25 cellular contexts compared by ENCODE assay signal in genomic region chr5:135215617-135215995, GRCh38.
DNase-seq lines count a peak whose midpoint lies in the region; ATAC-seq, FAIRE-seq and TF ChIP-seq lines count a peak whose summit lies in the region.
"Had no signal": no experiment of that assay in that cellular context is flagged by ENCODE, and none has a peak within 500 bp of the region (broad histone marks: within the 10 kb centered on the region; RNA-seq: fewer than 3 reads in every experiment).

No MANE protein-coding gene starts in this region.

- no peak overlapping the region for H3K4me3 Mint-ChIP-seq in osteocyte (ENCODE audit: unreplicated experiment)
- H3K4me3 Mint-ChIP-seq: stimulated activated naive CD8-positive, alpha-beta T cell treated with anti-CD3 and anti-CD28 coated beads, Interleukin-15, Interleukin-2, amounts not matched to agents 100 ng/mL and 50 ng/mL, for 24 hours had no signal

- H3K9me3 Mint-ChIP-seq in osteocyte (ENCODE audit: unreplicated experiment): no peaks in the 10 kb centered on the region
- H3K9me3 Mint-ChIP-seq: stimulated activated naive CD8-positive, alpha-beta T cell treated with anti-CD3 and anti-CD28 coated beads, Interleukin-15, Interleukin-2, amounts not matched to agents 100 ng/mL and 50 ng/mL, for 24 hours had no signal

- H3K4me3 ChIP-seq in A549 (no peak overlapping the region), gastrocnemius medialis (no peak overlapping the region)
- H3K4me3 ChIP-seq: pancreas, smooth muscle cell, thyroid gland had no signal

- H3K27ac Mint-ChIP-seq in osteocyte (ENCODE audit: unreplicated experiment): no peak overlapping the region
- H3K27ac Mint-ChIP-seq: stimulated activated naive CD8-positive, alpha-beta T cell treated with anti-CD3 and anti-CD28 coated beads, Interleukin-15, Interleukin-2, amounts not matched to agents 100 ng/mL and 50 ng/mL, for 24 hours had no signal

- no peak overlapping the region for H3K4me2 ChIP-seq in A549
- H3K4me2 ChIP-seq: smooth muscle cell had no signal

- H3K36me3 Mint-ChIP-seq in osteocyte (ENCODE audit: unreplicated experiment): no peaks in the 10 kb centered on the region

- H3K36me3 ChIP-seq in gastrocnemius medialis: no peaks in the 10 kb centered on the region
- H3K36me3 ChIP-seq: BE2C, pancreas, thyroid gland had no signal

- intact Hi-C loops in gastrocnemius medialis (cut with DNase I; ENCODE audit: low total_unique reads): no loop called here

- in situ Hi-C loops in gastrocnemius medialis (cut with MboI; ENCODE audit: low sequenced_read_pairs in 4 of 4): no loop called here

- no peak for DNase-seq in A549 (ENCODE audit: low read depth in 1 of 2, low spot score in 1 of 2)
- no peak for DNase-seq in HTR-8/SVneo (ENCODE audit: insufficient read length, low spot score)
- peak; percentile 68 for DNase-seq in osteocyte (ENCODE audit: extremely low spot score, unreplicated experiment)
- no peak for DNase-seq in left lobe of liver (ENCODE audit: low spot score)
- DNase-seq in caudate nucleus (lab: John Stamatoyannopoulos, UW): no peak
- DNase-seq in gastrocnemius medialis: no peak
- DNase-seq: ACHN; activated CD4-positive, alpha-beta T cell treated with anti-CD3 and anti-CD28 coated beads, Interleukin-2, amount 50 U/mL, for 48 hours; BE2C; central memory CD4-positive, alpha-beta T cell; NCI-H146; NCI-H345; NCI-H748 treated with DMSO at 0.1 percent for 48 hours; pancreas; right cardiac atrium; SHP77; stimulated activated CD4-positive, alpha-beta T cell treated with anti-CD3 and anti-CD28 coated beads, Interleukin-1b, Interleukin-23, amount 100 ng/mL, for 48 hours; thyroid gland had no signal

- FAIRE-seq in A549 (lab: Jason Lieb, UNC) (no peak), HTR-8/SVneo (lab: Jason Lieb, UNC) (peak; percentile 23)
- FAIRE-seq: frontal cortex, GM12891, pancreas had no signal

- H3K27ac ChIP-seq in A549: peak overlapping the region in 1 of 2 experiments; percentile 43; a peak in 1 of 6 replicates
- H3K27ac ChIP-seq in caudate nucleus (ENCODE audit: low read depth, low read length): no peak overlapping the region
- H3K27ac ChIP-seq in gastrocnemius medialis: no peak overlapping the region
- H3K27ac ChIP-seq: pancreas, thyroid gland had no signal

- CTCF ChIA-PET in A549 (lab: Yijun Ruan, JAX): interaction anchor here (1.5 kb wide), 1 partner anchor 12 kb away, joined by 4 read pairs; no protein-coding TSS in a partner anchor

- no peaks in the 10 kb centered on the region for H3K4me1 Mint-ChIP-seq in osteocyte (ENCODE audit: unreplicated experiment)

- POLR2A ChIA-PET in A549 (lab: Yijun Ruan, JAX): no interaction called here

- H3K27me3 Mint-ChIP-seq in osteocyte (ENCODE audit: unreplicated experiment): peaks cover 14% of the 10 kb centered on the region
- H3K27me3 Mint-ChIP-seq: stimulated activated naive CD8-positive, alpha-beta T cell treated with anti-CD3 and anti-CD28 coated beads, Interleukin-15, Interleukin-2, amounts not matched to agents 100 ng/mL and 50 ng/mL, for 24 hours had no signal

- no peak for TF ChIP-seq RAD21 in A549 (conservative IDR thresholded peaks at IDR 0.05 in 1 of 2, IDR thresholded peaks at IDR 0.05 in 1 of 2)

- TF ChIP-seq POLR2A in A549 (IDR thresholded peaks at IDR 0.05; ENCODE audit: low read length): no peak
- no peak for TF ChIP-seq POLR2A in gastrocnemius medialis (IDR thresholded peaks at IDR 0.05)

- H3K4me1 ChIP-seq in A549 (no peaks in the 10 kb centered on the region), gastrocnemius medialis (peaks cover 20 to 41% of the 10 kb centered on the region in 2 donors)
- H3K4me1 ChIP-seq: BE2C, pancreas, thyroid gland had no signal

- TF ChIP-seq CTCF in A549 (IDR thresholded peaks at IDR 0.05) (no peak), osteocyte (IDR thresholded peaks at IDR 0.05) (no peak), gastrocnemius medialis (IDR thresholded peaks at IDR 0.05 in 4 of 5, conservative IDR thresholded peaks at IDR 0.05 in 1 of 5) (no peak)

- no peaks in the 10 kb centered on the region for H3K9me3 ChIP-seq in A549
- no peaks in the 10 kb centered on the region for H3K9me3 ChIP-seq in gastrocnemius medialis
- H3K9me3 ChIP-seq: BE2C, pancreas, thyroid gland had no signal

- WGBS in A549 (ENCODE audit: missing lambda C conversion rate): 73% methylated on average over 4 of the region's 4 CpGs

- no peaks in the 10 kb centered on the region for H3K27me3 ChIP-seq in gastrocnemius medialis
- H3K27me3 ChIP-seq: BE2C, pancreas, thyroid gland had no signal

- no peak for TF ChIP-seq EP300 in A549 (IDR thresholded peaks at IDR 0.05)

- ATAC-seq in A549 (peak; percentile 10 to 39; a peak in 1 of 6 replicates), esophagus mucosa (peak; percentile 4), GM21529 (IDR thresholded peaks at IDR 0.05; ENCODE audit: unreplicated experiment) (no peak), left lobe of liver (no peak), gastrocnemius medialis (no peak)
- ATAC-seq: Panc1 had no signal

TF ChIP-seq in A549, 52 proteins besides CTCF, POLR2A, EP300 and RAD21:
- TF ChIP-seq PBX3 (IDR thresholded peaks at IDR 0.05) (no peak), E2F6 (IDR thresholded peaks at IDR 0.05; ENCODE audit: borderline replicate concordance, low read depth) (no peak), HOXB13 (CRISPR knock-in tag; IDR thresholded peaks at IDR 0.05; ENCODE audit: low read depth) (no peak), HOXA7 (CRISPR knock-in tag; IDR thresholded peaks at IDR 0.05) (no peak), REST (IDR thresholded peaks at IDR 0.05) (no peak), JUNB (IDR thresholded peaks at IDR 0.05) (no peak)

Comparison
In these comparisons a context has a peak if more than half of its experiments do, and no peak if none do; other contexts are left out.
1. ATAC-seq: peak in A549 (2 of 2) and esophagus mucosa (single experiment); none in GM21529 (single experiment), left lobe of liver (single experiment) and gastrocnemius medialis (0 of 2).